Comparison of ENCODE assay signal across 34 cellular contexts in the genomic region with DNA sequence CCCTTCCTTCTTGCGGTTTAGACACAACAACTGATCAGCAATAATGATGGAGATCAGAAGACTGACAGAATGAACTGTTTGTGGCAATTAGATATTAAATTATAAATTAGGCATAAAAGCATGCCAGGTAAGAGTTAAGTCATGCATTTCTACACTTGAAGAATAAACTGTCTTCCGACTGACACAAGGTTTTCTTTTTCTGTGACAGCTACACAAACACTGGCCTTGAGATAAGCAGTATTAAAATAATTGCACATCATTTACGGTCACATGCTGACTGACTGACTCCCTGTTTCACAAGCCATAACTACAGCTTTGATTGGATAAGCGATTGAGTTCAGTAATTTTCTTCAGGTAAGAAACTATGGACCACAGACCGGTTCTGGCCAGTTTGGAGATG.
"Had no signal": no experiment of that assay in that cellular context is flagged by ENCODE, and none has a peak within 500 bp of the region (broad histone marks: within the 10 kb centered on the region; RNA-seq: fewer than 3 reads in every experiment).

No MANE protein-coding gene starts in this region.

- H3K4me2 ChIP-seq: KMS-11 had no signal

- DNase-seq: Karpas-422, Kasumi-1, MG63, MM.1S, MV-4-11, NCI-H1048, NCI-H1092, NCI-H1092 treated with DMSO at 0.1 percent for 48 hours, NCI-H1105, NCI-H1105 treated with DMSO at 0.1 percent for 48 hours, NCI-H1417, NCI-H1417 treated with DMSO at 0.1 percent for 48 hours, NCI-H1436, NCI-H1436 treated with DMSO at 0.1 percent for 48 hours, NCI-H146, NCI-H1694, NCI-H1694 treated with DMSO at 0.1 percent for 48 hours, NCI-H187, NCI-H187 treated with DMSO at 0.1 percent for 48 hours, NCI-H1930, NCI-H2029, NCI-H2029 treated with DMSO at 0.1 percent for 48 hours, NCI-H2081, NCI-H2081 treated with DMSO at 0.1 percent for 48 hours, NCI-H2107, NCI-H2171, NCI-H2171 treated with DMSO at 0.1 percent for 48 hours, NCI-H2227 treated with DMSO at 0.1 percent for 48 hours, NCI-H226, NCI-H345, NCI-H446, NCI-H446 treated with DMSO at 0.1 percent for 48 hours, NCI-H510A had no signal

- H3K36me3 ChIP-seq: MG63 had no signal

- H3K9me3 ChIP-seq: MG63 had no signal

- H3K9ac ChIP-seq: KMS-11 had no signal

- H3K4me3 ChIP-seq: MG63 had no signal

- H3K27me3 ChIP-seq: MG63 had no signal

- H3K27ac ChIP-seq: KMS-11 had no signal
